17 cellular contexts compared by ENCODE assay signal in genomic region chr6:152295346-152295745, GRCh38.
DNase-seq lines count a peak whose midpoint lies in the region; ATAC-seq, FAIRE-seq and TF ChIP-seq lines count a peak whose summit lies in the region.
"Had no signal": no experiment of that assay in that cellular context is flagged by ENCODE, and none has a peak within 500 bp of the region (broad histone marks: within the 10 kb centered on the region; RNA-seq: fewer than 3 reads in every experiment).

No MANE protein-coding gene starts in this region.

- peaks cover 8% of the 10 kb centered on the region for H3K36me3 Mint-ChIP-seq in activated naive CD8-positive, alpha-beta T cell
- H3K36me3 Mint-ChIP-seq in activated naive CD8-positive, alpha-beta T cell treated with anti-CD3 and anti-CD28 coated beads, Interleukin-2, amount 50 U/mL, for 24 hours (ENCODE audit: low read depth): no peaks in the 10 kb centered on the region
- H3K36me3 Mint-ChIP-seq in glutamatergic neuron (ENCODE audit: unreplicated experiment): no peaks in the 10 kb centered on the region

- peaks cover 23 to 54% (median 34%) of the 10 kb centered on the region in 4 donors for H3K36me3 ChIP-seq in upper lobe of left lung

- no peak for ATAC-seq in activated naive CD8-positive, alpha-beta T cell treated with anti-CD3 and anti-CD28 coated beads, Interleukin-2, amount 50 U/mL, for 24 hours
- ATAC-seq in upper lobe of left lung (ENCODE audit: low FRiP score in 2 of 2) (peak; percentile 68 to 93), HG03139 (IDR thresholded peaks at IDR 0.05; ENCODE audit: unreplicated experiment) (no peak), GM21723 (IDR thresholded peaks at IDR 0.05; ENCODE audit: unreplicated experiment) (no peak)

- no peak overlapping the region for H3K4me3 ChIP-seq in upper lobe of left lung
- H3K4me3 ChIP-seq: SK-N-MC, spleen, tibial nerve had no signal

- TF ChIP-seq CTCF in glutamatergic neuron (IDR thresholded peaks at IDR 0.05; ENCODE audit: partially characterized antibody, unreplicated experiment) (no peak), upper lobe of left lung (IDR thresholded peaks at IDR 0.05) (no peak)

- no peaks in the 10 kb centered on the region for H3K27me3 ChIP-seq in upper lobe of left lung
- H3K27me3 ChIP-seq: spleen, tibial nerve had no signal

- no peaks in the 10 kb centered on the region for H3K27me3 Mint-ChIP-seq in activated naive CD8-positive, alpha-beta T cell
- H3K27me3 Mint-ChIP-seq in activated naive CD8-positive, alpha-beta T cell treated with anti-CD3 and anti-CD28 coated beads, Interleukin-2, amount 50 U/mL, for 24 hours: no peaks in the 10 kb centered on the region
- H3K27me3 Mint-ChIP-seq in glutamatergic neuron (ENCODE audit: unreplicated experiment): no peaks in the 10 kb centered on the region
- H3K27me3 Mint-ChIP-seq: brain had no signal

- no peak for DNase-seq in activated naive CD8-positive, alpha-beta T cell treated with anti-CD3 and anti-CD28 coated beads, Interleukin-2, amount 50 U/mL, for 24 hours
- DNase-seq in amniotic epithelial cell (ENCODE audit: low read depth) (peak; percentile 99), glutamatergic neuron (no peak), upper lobe of left lung (no peak), GM12891 (ENCODE audit: insufficient read length, low spot score) (no peak)
- DNase-seq: DMS153, H7, NCI-H1436 treated with DMSO at 0.1 percent for 48 hours, spleen had no signal

- no peaks in the 10 kb centered on the region for H3K9me3 Mint-ChIP-seq in activated naive CD8-positive, alpha-beta T cell (ENCODE audit: low read depth)
- no peaks in the 10 kb centered on the region for H3K9me3 Mint-ChIP-seq in activated naive CD8-positive, alpha-beta T cell treated with anti-CD3 and anti-CD28 coated beads, Interleukin-2, amount 50 U/mL, for 24 hours
- no peaks in the 10 kb centered on the region for H3K9me3 Mint-ChIP-seq in glutamatergic neuron (ENCODE audit: unreplicated experiment)
- H3K9me3 Mint-ChIP-seq: brain had no signal

- TF ChIP-seq EP300 in upper lobe of left lung (IDR thresholded peaks at IDR 0.05): peak in 2 of 4 donors; percentile 10 to 20

- no peaks in the 10 kb centered on the region for H3K9me3 ChIP-seq in upper lobe of left lung
- H3K9me3 ChIP-seq: spleen, tibial nerve had no signal

- no peak overlapping the region for H3K27ac ChIP-seq in upper lobe of left lung
- H3K27ac ChIP-seq: SK-N-MC, spleen, tibial nerve had no signal

- WGBS in upper lobe of left lung, 2 donors: 87 to 88% methylated on average over 3 of the region's 3 CpGs

- TF ChIP-seq POLR2A in upper lobe of left lung (IDR thresholded peaks at IDR 0.05) (no peak), GM12891 (IDR thresholded peaks at IDR 0.05; ENCODE audit: low read depth, low read length) (no peak)

- H3K4me1 Mint-ChIP-seq in activated naive CD8-positive, alpha-beta T cell (ENCODE audit: low read depth): peaks cover 34% of the 10 kb centered on the region
- peaks cover 31% of the 10 kb centered on the region for H3K4me1 Mint-ChIP-seq in activated naive CD8-positive, alpha-beta T cell treated with anti-CD3 and anti-CD28 coated beads, Interleukin-2, amount 50 U/mL, for 24 hours
- H3K4me1 Mint-ChIP-seq in glutamatergic neuron (ENCODE audit: low read depth, unreplicated experiment): peaks cover 27% of the 10 kb centered on the region

- H3K4me3 Mint-ChIP-seq in activated naive CD8-positive, alpha-beta T cell: no peak overlapping the region
- H3K4me3 Mint-ChIP-seq in activated naive CD8-positive, alpha-beta T cell treated with anti-CD3 and anti-CD28 coated beads, Interleukin-2, amount 50 U/mL, for 24 hours: no peak overlapping the region
- no peak overlapping the region for H3K4me3 Mint-ChIP-seq in glutamatergic neuron (ENCODE audit: unreplicated experiment)
- H3K4me3 Mint-ChIP-seq: brain had no signal

- peaks cover 9 to 25% (median 12%) of the 10 kb centered on the region in 4 donors for H3K4me1 ChIP-seq in upper lobe of left lung

- FAIRE-seq in GM12891 (lab: Jason Lieb, UNC): no peak
- FAIRE-seq: A204.1, keratinocyte had no signal

- peak overlapping the region; percentile 3 for H3K27ac Mint-ChIP-seq in activated naive CD8-positive, alpha-beta T cell
- no peak overlapping the region for H3K27ac Mint-ChIP-seq in activated naive CD8-positive, alpha-beta T cell treated with anti-CD3 and anti-CD28 coated beads, Interleukin-2, amount 50 U/mL, for 24 hours
- peak overlapping the region; percentile 30 for H3K27ac Mint-ChIP-seq in glutamatergic neuron (ENCODE audit: unreplicated experiment)

TF ChIP-seq in GM12891, 5 proteins besides CTCF, POLR2A, EP300 and RAD21:
- TF ChIP-seq POU2F2 (IDR thresholded peaks at IDR 0.05; ENCODE audit: low read depth, low read length): no peak
- no peak for TF ChIP-seq PAX5 (IDR thresholded peaks at IDR 0.05; ENCODE audit: insufficient read depth, low read length, severe bottlenecking)
- TF ChIP-seq POLR2AphosphoS5 (IDR thresholded peaks at IDR 0.05; ENCODE audit: low read depth, low read length): no peak

Comparison
In these comparisons a context has a peak if more than half of its experiments do, and no peak if none do; other contexts are left out.
1. ATAC-seq: peak in upper lobe of left lung (2 of 2); none in activated naive CD8-positive, alpha-beta T cell treated with anti-CD3 and anti-CD28 coated beads, Interleukin-2, amount 50 U/mL, for 24 hours (single experiment), HG03139 (single experiment) and GM21723 (single experiment).